In the genomic region with DNA sequence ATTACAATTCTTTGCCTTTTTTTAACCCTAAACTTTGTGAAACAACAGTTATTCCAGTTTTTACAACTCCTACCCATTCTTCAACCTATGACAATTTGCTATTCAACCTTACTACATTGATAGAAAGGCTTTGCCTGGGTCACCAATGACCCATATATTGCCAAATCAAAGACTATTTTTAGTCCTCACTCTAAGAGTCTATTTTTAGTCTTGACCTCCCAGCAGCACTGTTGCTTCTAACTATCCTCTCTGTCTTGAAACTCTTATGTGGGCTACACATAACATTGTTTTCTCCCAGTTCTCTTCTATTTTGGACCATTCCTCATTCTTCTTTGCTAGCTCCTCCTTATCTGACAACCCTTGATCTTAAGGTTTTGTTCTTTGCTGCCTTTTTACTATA, we compare ENCODE assay signal across 1 cellular context.
A peak's percentile ranks its signal among the peaks of the same experiment; 100 is the strongest.
TF ChIP-seq lines count a peak whose summit lies in the region.

No MANE protein-coding gene starts in this region.

TF ChIP-seq in IMR-90, 13 proteins besides CTCF, POLR2A, EP300 and RAD21:
- no peak for TF ChIP-seq ELK1 (IDR thresholded peaks at IDR 0.05; ENCODE audit: borderline replicate concordance, low read depth, low read length)
- no peak for TF ChIP-seq RFX5 (IDR thresholded peaks at IDR 0.05; ENCODE audit: low read depth, low read length)
- no peak for TF ChIP-seq RCOR1 (IDR thresholded peaks at IDR 0.05; ENCODE audit: insufficient replicate concordance, low read length)
- TF ChIP-seq MAFK (IDR thresholded peaks at IDR 0.05; ENCODE audit: low read depth, low read length): no peak
- peak; percentile 72 for TF ChIP-seq CEBPB (IDR thresholded peaks at IDR 0.05; ENCODE audit: low read depth, low read length)
- no peak for TF ChIP-seq FOS (IDR thresholded peaks at IDR 0.05; ENCODE audit: low read depth, low read length)
- no peak for TF ChIP-seq MXI1 (IDR thresholded peaks at IDR 0.05; ENCODE audit: borderline replicate concordance, low read depth, low read length)
